Comparison of ENCODE assay signal across 27 cellular contexts in the genomic region with DNA sequence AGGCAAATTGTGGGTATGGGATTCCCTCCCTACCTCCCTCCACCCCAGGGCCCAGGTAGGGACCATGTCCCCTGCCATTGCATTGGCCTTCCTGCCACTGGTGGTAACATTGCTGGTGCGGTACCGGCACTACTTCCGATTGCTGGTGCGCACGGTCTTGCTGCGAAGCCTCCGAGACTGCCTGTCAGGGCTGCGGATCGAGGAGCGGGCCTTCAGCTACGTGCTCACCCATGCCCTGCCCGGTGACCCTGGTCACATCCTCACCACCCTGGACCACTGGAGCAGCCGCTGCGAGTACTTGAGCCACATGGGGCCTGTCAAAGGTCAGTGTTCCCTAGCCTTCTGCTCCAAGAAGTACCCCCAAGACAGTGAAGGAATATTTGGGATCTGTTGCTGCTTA. TPM values are rescaled to one million over a fixed set of nuclear protein-coding genes. Genes with fewer than 3 reads are reported as not detected.
DNase-seq lines count a peak whose midpoint lies in the region; ATAC-seq and TF ChIP-seq lines count a peak whose summit lies in the region.
"Had no signal": no experiment of that assay in that cellular context is flagged by ENCODE, and none has a peak within 500 bp of the region (broad histone marks: within the 10 kb centered on the region; RNA-seq: fewer than 3 reads in every experiment).

Gene TOMT, plus strand, starts transcription at position 37 of the 400 bp plus-strand sequence. Its CDS starts 28 bp downstream, at position 65.

- no peaks in the 10 kb centered on the region for H3K27me3 Mint-ChIP-seq in activated T-cell treated with anti-CD3 and anti-CD28 coated beads, Interleukin-2, amount 50 U/mL, for 24 hours
- no peaks in the 10 kb centered on the region for H3K27me3 Mint-ChIP-seq in activated B cell treated with CpG ODN at 0.5 μM for 24 hours
- H3K27me3 Mint-ChIP-seq in natural killer cell (ENCODE audit: low read depth in 2 of 2): no peaks in the 10 kb centered on the region
- H3K27me3 Mint-ChIP-seq in stimulated activated memory B cell treated with anti-CD40 and anti-IgM and Interleukin-4, amounts not matched to agents 10 μg/mL and 1 μg/mL and 100 μg/mL, for 72 hours: no peaks in the 10 kb centered on the region
- H3K27me3 Mint-ChIP-seq: activated naive CD8-positive, alpha-beta T cell had no signal

- H3K27ac Mint-ChIP-seq in activated T-cell treated with anti-CD3 and anti-CD28 coated beads, Interleukin-2, amount 50 U/mL, for 24 hours: peak within 1 kb of the TSS; percentile 39
- peak within 1 kb of the TSS; percentile 36 for H3K27ac Mint-ChIP-seq in activated B cell treated with CpG ODN at 0.5 μM for 24 hours
- H3K27ac Mint-ChIP-seq in natural killer cell: peak within 1 kb of the TSS; percentile 89 to 91
- peak within 1 kb of the TSS; percentile 96 for H3K27ac Mint-ChIP-seq in stimulated activated memory B cell treated with anti-CD40 and anti-IgM and Interleukin-4, amounts not matched to agents 10 μg/mL and 1 μg/mL and 100 μg/mL, for 72 hours

- peaks cover 28% of the 10 kb centered on the region for H3K4me1 Mint-ChIP-seq in activated T-cell treated with anti-CD3 and anti-CD28 coated beads, Interleukin-2, amount 50 U/mL, for 24 hours (ENCODE audit: low read depth)
- H3K4me1 Mint-ChIP-seq in activated B cell treated with CpG ODN at 0.5 μM for 24 hours: peaks cover 33% of the 10 kb centered on the region
- peaks cover 35 to 36% of the 10 kb centered on the region in 2 donors for H3K4me1 Mint-ChIP-seq in natural killer cell
- peaks cover 34% of the 10 kb centered on the region for H3K4me1 Mint-ChIP-seq in stimulated activated memory B cell treated with anti-CD40 and anti-IgM and Interleukin-4, amounts not matched to agents 10 μg/mL and 1 μg/mL and 100 μg/mL, for 72 hours

- POLR2A ChIA-PET in activated B cell treated with CpG ODN at 0.5 μM for 24 hours (lab: Charles Lee): no interaction called here

- ATAC-seq in activated B cell treated with CpG ODN at 0.5 μM for 24 hours (ENCODE audit: low read depth): no peak
- no peak for ATAC-seq in natural killer cell
- ATAC-seq in stimulated activated memory B cell treated with anti-CD40 and anti-IgM and Interleukin-4, amounts not matched to agents 10 μg/mL and 1 μg/mL and 100 μg/mL, for 72 hours: no peak
- no peak for ATAC-seq in HG02798 (IDR thresholded peaks at IDR 0.05; ENCODE audit: poor library complexity, unreplicated experiment)
- ATAC-seq: activated T-cell treated with anti-CD3 and anti-CD28 coated beads, Interleukin-2, amount 50 U/mL, for 72 hours; gastrocnemius medialis; K562; mucosa of descending colon; right cardiac atrium had no signal

- H3K36me3 Mint-ChIP-seq in activated T-cell treated with anti-CD3 and anti-CD28 coated beads, Interleukin-2, amount 50 U/mL, for 24 hours (ENCODE audit: low read depth): peaks cover 63% of the 10 kb centered on the region
- H3K36me3 Mint-ChIP-seq in activated B cell treated with CpG ODN at 0.5 μM for 24 hours (ENCODE audit: low read depth): peaks cover 42% of the 10 kb centered on the region
- no peaks in the 10 kb centered on the region for H3K36me3 Mint-ChIP-seq in natural killer cell
- H3K36me3 Mint-ChIP-seq in stimulated activated memory B cell treated with anti-CD40 and anti-IgM and Interleukin-4, amounts not matched to agents 10 μg/mL and 1 μg/mL and 100 μg/mL, for 72 hours: peaks cover 39% of the 10 kb centered on the region

- intact Hi-C loops in activated B cell treated with CpG ODN at 0.5 μM for 24 hours (cut with micrococcal nuclease): no loop called here
- intact Hi-C loops in natural killer cell (cut with micrococcal nuclease): no loop called here

- TF ChIP-seq CTCF in activated B cell treated with CpG ODN at 0.5 μM for 24 hours (IDR thresholded peaks at IDR 0.05) (no peak), natural killer cell (IDR thresholded peaks at IDR 0.05) (no peak)

- CTCF ChIA-PET in activated B cell treated with CpG ODN at 0.5 μM for 24 hours (lab: Charles Lee): no interaction called here

- DNase-seq in activated T-cell treated with anti-CD3 and anti-CD28 coated beads, Interleukin-2, amount 50 U/mL, for 24 hours: no peak
- DNase-seq in activated T-cell treated with anti-CD3 and anti-CD28 coated beads for 4 hours: no peak
- DNase-seq in activated B cell treated with CpG ODN at 0.5 μM for 24 hours: no peak
- no peak for DNase-seq in natural killer cell
- no peak for DNase-seq in COR-L47 (lab: John Stamatoyannopoulos, UW)
- no peak for DNase-seq in GDM1 (lab: John Stamatoyannopoulos, UW)
- DNase-seq: activated CD4-positive, CD25-positive, alpha-beta regulatory T cell; activated T-cell treated with anti-CD3 and anti-CD28 coated beads, Interleukin-2, amount 50 U/mL, for 72 hours; cerebellar nuclear complex; gastrocnemius medialis; HCEC 1CT; islet precursor cell; MG63; NCI-H1417 treated with DMSO at 0.1 percent for 48 hours; NCI-H2107; NCI-H446 treated with DMSO at 0.1 percent for 48 hours; right cardiac atrium; T-helper 9 cell had no signal

- H3K9me3 Mint-ChIP-seq in activated T-cell treated with anti-CD3 and anti-CD28 coated beads, Interleukin-2, amount 50 U/mL, for 24 hours: no peaks in the 10 kb centered on the region
- H3K9me3 Mint-ChIP-seq in activated B cell treated with CpG ODN at 0.5 μM for 24 hours (no peaks in the 10 kb centered on the region), natural killer cell (no peaks in the 10 kb centered on the region)
- peaks cover 4% of the 10 kb centered on the region for H3K9me3 Mint-ChIP-seq in stimulated activated memory B cell treated with anti-CD40 and anti-IgM and Interleukin-4, amounts not matched to agents 10 μg/mL and 1 μg/mL and 100 μg/mL, for 72 hours

- no peak within 1 kb of the TSS for H3K4me3 Mint-ChIP-seq in activated T-cell treated with anti-CD3 and anti-CD28 coated beads, Interleukin-2, amount 50 U/mL, for 24 hours
- H3K4me3 Mint-ChIP-seq in activated B cell treated with CpG ODN at 0.5 μM for 24 hours: no peak within 1 kb of the TSS
- no peak within 1 kb of the TSS for H3K4me3 Mint-ChIP-seq in natural killer cell
- H3K4me3 Mint-ChIP-seq in stimulated activated memory B cell treated with anti-CD40 and anti-IgM and Interleukin-4, amounts not matched to agents 10 μg/mL and 1 μg/mL and 100 μg/mL, for 72 hours: no peak within 1 kb of the TSS

RNA-seq across cellular contexts. Expression of gene TOMT, which starts in this region (rescaled TPM):
- total RNA-seq in activated B cell treated with CpG ODN at 0.5 μM for 24 hours: not detected in 2 replicates
- total RNA-seq in natural killer cell: not detected
- total RNA-seq: A673; activated T-cell treated with anti-CD3 and anti-CD28 coated beads, Interleukin-2, amount 50 U/mL, for 72 hours; gastrocnemius medialis; K562; osteoblast; right cardiac atrium; SJSA1; ureter had no signal

Comparison
In these comparisons a context has a peak if more than half of its experiments do, and no peak if none do; other contexts are left out.
1. H3K27ac Mint-ChIP-seq: peak in every context shown above with its lines; median percentile 96 in stimulated activated memory B cell treated with anti-CD40 and anti-IgM and Interleukin-4, amounts not matched to agents 10 μg/mL and 1 μg/mL and 100 μg/mL, for 72 hours; 90 in natural killer cell; 39 in activated T-cell treated with anti-CD3 and anti-CD28 coated beads, Interleukin-2, amount 50 U/mL, for 24 hours; 36 in activated B cell treated with CpG ODN at 0.5 μM for 24 hours.